ENCODE assay signal across 17 cellular contexts in the genomic region with DNA sequence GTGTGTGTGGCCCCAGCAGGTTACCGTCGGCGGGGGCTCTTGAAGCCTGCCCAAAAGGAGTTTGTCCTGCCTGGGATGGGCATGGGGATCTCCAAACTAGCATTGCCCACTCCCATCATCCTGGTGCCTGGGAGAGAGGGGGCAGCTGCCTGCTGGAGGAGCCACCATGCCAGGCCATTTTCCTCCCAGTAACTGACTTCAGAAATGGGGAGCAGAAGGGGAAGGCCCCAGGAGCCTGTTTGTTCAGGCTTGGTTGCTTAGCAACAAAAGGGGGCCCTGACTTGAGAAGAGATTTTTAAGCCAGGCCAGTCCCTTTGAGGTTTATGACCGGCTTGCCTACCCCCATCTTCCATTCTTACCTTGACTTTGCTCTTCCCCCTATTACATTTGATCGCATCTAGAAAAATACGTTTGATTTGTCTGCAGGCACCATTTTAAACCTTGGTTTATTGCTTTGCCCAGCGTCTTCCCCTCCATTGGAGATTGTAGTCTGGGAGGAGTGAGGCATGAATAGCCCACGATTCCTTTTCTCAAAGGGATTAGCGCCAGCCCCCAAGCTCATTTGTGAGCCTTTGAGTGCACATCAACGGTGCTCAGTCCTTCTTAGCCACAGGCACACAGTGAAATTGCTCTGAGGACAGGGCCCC.
DNase-seq lines count a peak whose midpoint lies in the region; ATAC-seq and TF ChIP-seq lines count a peak whose summit lies in the region.
"Had no signal": no experiment of that assay in that cellular context is flagged by ENCODE, and none has a peak within 500 bp of the region (broad histone marks: within the 10 kb centered on the region; RNA-seq: fewer than 3 reads in every experiment).

No MANE protein-coding gene starts in this region.

- H3K9me3 ChIP-seq in DND-41 (ENCODE audit: insufficient read depth, low read length, severe bottlenecking) (no peaks in the 10 kb centered on the region), HEK293 (ENCODE audit: control insufficient read depth, insufficient read depth, low read depth, low read length) (no peaks in the 10 kb centered on the region)
- no peaks in the 10 kb centered on the region for H3K9me3 ChIP-seq in CD8-positive, alpha-beta T cell (ENCODE audit: low read length)
- H3K9me3 ChIP-seq: body of pancreas had no signal

- TF ChIP-seq CTCF in DND-41 (IDR thresholded peaks at IDR 0.05; ENCODE audit: borderline replicate concordance, extremely low read depth, low read length, poor library complexity, severe bottlenecking) = no peak
- no peak for TF ChIP-seq CTCF in HEK293 (tag by site-specific recombination; IDR thresholded peaks at IDR 0.05)
- no peak for TF ChIP-seq CTCF in WTC11 (IDR thresholded peaks at IDR 0.05)
- TF ChIP-seq CTCF in CD8-positive, alpha-beta T cell (IDR thresholded peaks at IDR 0.05) = no peak

- H3K4me1 ChIP-seq in DND-41 (ENCODE audit: insufficient read depth, low read length) = peaks cover 100% of the 10 kb centered on the region
- H3K4me1 ChIP-seq in HEK293 (ENCODE audit: control insufficient read depth, insufficient read depth, low read length) = peaks cover 13% of the 10 kb centered on the region
- peaks cover 15% of the 10 kb centered on the region for H3K4me1 ChIP-seq in CD8-positive, alpha-beta T cell (ENCODE audit: insufficient read depth, low read length)

- H3K4me1 Mint-ChIP-seq in WTC11 = peaks cover 47% of the 10 kb centered on the region
- H3K4me1 Mint-ChIP-seq in stimulated activated effector memory CD8-positive, alpha-beta T cell treated with anti-CD3 and anti-CD28 coated beads, Interleukin-12 subunit alpha, Interleukin-12 subunit beta, amount 100 ng/mL, for 72 hours = peaks cover 30% of the 10 kb centered on the region
- H3K4me1 Mint-ChIP-seq in CD8-positive, alpha-beta T cell (ENCODE audit: low read depth) = peaks cover 49% of the 10 kb centered on the region

- H3K27me3 ChIP-seq in DND-41 (ENCODE audit: insufficient read depth, low read length, poor library complexity) = no peaks in the 10 kb centered on the region
- H3K27me3 ChIP-seq in CD8-positive, alpha-beta T cell (ENCODE audit: insufficient read depth, low read length) = no peaks in the 10 kb centered on the region
- H3K27me3 ChIP-seq: body of pancreas had no signal

- no peak overlapping the region for H3K27ac Mint-ChIP-seq in WTC11
- H3K27ac Mint-ChIP-seq in stimulated activated effector memory CD8-positive, alpha-beta T cell treated with anti-CD3 and anti-CD28 coated beads, Interleukin-12 subunit alpha, Interleukin-12 subunit beta, amount 100 ng/mL, for 72 hours = no peak overlapping the region
- no peak overlapping the region for H3K27ac Mint-ChIP-seq in CD8-positive, alpha-beta T cell
- H3K27ac Mint-ChIP-seq: activated CD4-positive, alpha-beta T cell treated with anti-CD3 and anti-CD28 coated beads, Interleukin-2, amount 10 ng/mL, durations not matched to agents 24 days and 14 days; activated naive CD4-positive, alpha-beta T cell treated with anti-CD3 and anti-CD28 coated beads, Interleukin-2, amount 10 ng/mL, durations not matched to agents 7 days and 5 days had no signal

- DNase-seq in DND-41 = no peak
- no peak for DNase-seq in WTC11 (ENCODE audit: low spot score)
- peak; percentile 60 for DNase-seq in mesenteric fat pad (ENCODE audit: low spot score)
- no peak for DNase-seq in stimulated activated effector memory CD8-positive, alpha-beta T cell treated with anti-CD3 and anti-CD28 coated beads, Interleukin-12 subunit alpha, Interleukin-12 subunit beta, amount 100 ng/mL, for 72 hours (ENCODE audit: low spot score in 2 of 2)
- DNase-seq in central memory CD4-positive, alpha-beta T cell = no peak
- no peak for DNase-seq in activated CD4-positive, alpha-beta T cell treated with anti-CD3 and anti-CD28 coated beads for 48 hours
- DNase-seq in CD8-positive, alpha-beta T cell = no peak
- DNase-seq: activated CD4-positive, alpha-beta T cell treated with anti-CD3 and anti-CD28 coated beads, Interleukin-2, amount 10 ng/mL, durations not matched to agents 24 days and 14 days; activated naive CD4-positive, alpha-beta T cell treated with anti-CD3 and anti-CD28 coated beads, Interleukin-2, amount 10 ng/mL, durations not matched to agents 7 days and 5 days; activated T-cell treated with anti-CD3 and anti-CD28 coated beads for 4 hours; Calu3; effector CD8-positive, alpha-beta T cell; left ventricle myocardium superior; MV-4-11; T-helper 9 cell had no signal

- no peak overlapping the region for H2AFZ ChIP-seq in DND-41 (ENCODE audit: low read depth, low read length)

- no peak overlapping the region for H3K4me3 Mint-ChIP-seq in WTC11
- H3K4me3 Mint-ChIP-seq in stimulated activated effector memory CD8-positive, alpha-beta T cell treated with anti-CD3 and anti-CD28 coated beads, Interleukin-12 subunit alpha, Interleukin-12 subunit beta, amount 100 ng/mL, for 72 hours = no peak overlapping the region
- H3K4me3 Mint-ChIP-seq in CD8-positive, alpha-beta T cell = no peak overlapping the region
- H3K4me3 Mint-ChIP-seq: activated CD4-positive, alpha-beta T cell treated with anti-CD3 and anti-CD28 coated beads, Interleukin-2, amount 10 ng/mL, durations not matched to agents 24 days and 14 days; activated naive CD4-positive, alpha-beta T cell treated with anti-CD3 and anti-CD28 coated beads, Interleukin-2, amount 10 ng/mL, durations not matched to agents 7 days and 5 days had no signal

- POLR2A ChIA-PET in HEK293 (lab: Yijun Ruan, JAX) = no interaction called here
- POLR2A ChIA-PET in WTC11 (lab: Charles Lee) = interaction anchor here (0.7 kb wide), 1 partner anchor 14 kb away, joined by 3 read pairs; no protein-coding TSS in a partner anchor
- POLR2A ChIA-PET in CD8-positive, alpha-beta T cell (lab: Charles Lee) = no interaction called here

- CTCF ChIA-PET in HEK293 (lab: Yijun Ruan, JAX) (interaction anchor here (0.6 to 1.2 kb wide), 3 partner anchors 86 to 285 kb away, joined by 3 to 4 read pairs (median 4); no protein-coding TSS in a partner anchor), WTC11 (lab: Charles Lee) (interaction anchor here (0.9 kb wide), 2 partner anchors 13 to 70 kb away, joined by 4 to 7 read pairs; no protein-coding TSS in a partner anchor)
- CTCF ChIA-PET in CD8-positive, alpha-beta T cell (lab: Charles Lee) = no interaction called here

- H3K27ac ChIP-seq in DND-41 (ENCODE audit: low read length) (peak overlapping the region; percentile 92), HEK293 (ENCODE audit: extremely low read depth, low read depth, low read length) (no peak overlapping the region)
- no peak overlapping the region for H3K27ac ChIP-seq in CD8-positive, alpha-beta T cell (ENCODE audit: low read depth, low read length)

- H3K4me3 ChIP-seq in DND-41 (ENCODE audit: low read depth in 1 of 2, low read length in 2 of 2) = no peak overlapping the region
- no peak overlapping the region for H3K4me3 ChIP-seq in HEK293 (ENCODE audit: low read depth, low read length)
- H3K4me3 ChIP-seq in CD8-positive, alpha-beta T cell (ENCODE audit: low read depth, low read length) = no peak overlapping the region
- H3K4me3 ChIP-seq: body of pancreas had no signal

- no peaks in the 10 kb centered on the region for H3K9me3 Mint-ChIP-seq in WTC11
- no peaks in the 10 kb centered on the region for H3K9me3 Mint-ChIP-seq in stimulated activated effector memory CD8-positive, alpha-beta T cell treated with anti-CD3 and anti-CD28 coated beads, Interleukin-12 subunit alpha, Interleukin-12 subunit beta, amount 100 ng/mL, for 72 hours
- H3K9me3 Mint-ChIP-seq in CD8-positive, alpha-beta T cell = no peaks in the 10 kb centered on the region
- H3K9me3 Mint-ChIP-seq: activated CD4-positive, alpha-beta T cell treated with anti-CD3 and anti-CD28 coated beads, Interleukin-2, amount 10 ng/mL, durations not matched to agents 24 days and 14 days; activated naive CD4-positive, alpha-beta T cell treated with anti-CD3 and anti-CD28 coated beads, Interleukin-2, amount 10 ng/mL, durations not matched to agents 7 days and 5 days had no signal

- H3K9ac ChIP-seq in DND-41 (ENCODE audit: low read depth, low read length) = peak overlapping the region; percentile 11

- no peaks in the 10 kb centered on the region; the same call in 1 of the 2 replicates for H4K20me1 ChIP-seq in DND-41 (ENCODE audit: insufficient read depth, low read length)

- no peaks in the 10 kb centered on the region for H3K36me3 Mint-ChIP-seq in WTC11
- H3K36me3 Mint-ChIP-seq in stimulated activated effector memory CD8-positive, alpha-beta T cell treated with anti-CD3 and anti-CD28 coated beads, Interleukin-12 subunit alpha, Interleukin-12 subunit beta, amount 100 ng/mL, for 72 hours = peaks cover 6% of the 10 kb centered on the region
- H3K36me3 Mint-ChIP-seq in CD8-positive, alpha-beta T cell = peaks cover 13% of the 10 kb centered on the region

- intact Hi-C loops in CD8-positive, alpha-beta T cell (cut with DNase I, micrococcal nuclease) = no loop called here

- no peak overlapping the region; the same call in 1 of the 2 replicates for H3K4me2 ChIP-seq in DND-41 (ENCODE audit: insufficient read depth, low read length)

- H3K79me2 ChIP-seq in DND-41 (ENCODE audit: insufficient read depth, low read length) = peaks cover 100% of the 10 kb centered on the region

- H3K27me3 Mint-ChIP-seq in WTC11 (ENCODE audit: low read depth) = no peaks in the 10 kb centered on the region
- no peaks in the 10 kb centered on the region for H3K27me3 Mint-ChIP-seq in CD8-positive, alpha-beta T cell (ENCODE audit: low read depth)
- H3K27me3 Mint-ChIP-seq: activated CD4-positive, alpha-beta T cell treated with anti-CD3 and anti-CD28 coated beads, Interleukin-2, amount 10 ng/mL, durations not matched to agents 24 days and 14 days; activated naive CD4-positive, alpha-beta T cell treated with anti-CD3 and anti-CD28 coated beads, Interleukin-2, amount 10 ng/mL, durations not matched to agents 7 days and 5 days had no signal

- peaks cover 86% of the 10 kb centered on the region for H3K36me3 ChIP-seq in DND-41 (ENCODE audit: insufficient read depth, low read length)
- no peaks in the 10 kb centered on the region for H3K36me3 ChIP-seq in HEK293 (ENCODE audit: control insufficient read depth in 2 of 2, insufficient read depth in 1 of 2, low read length in 2 of 2)
- H3K36me3 ChIP-seq in CD8-positive, alpha-beta T cell (ENCODE audit: insufficient read depth, low read length) = no peaks in the 10 kb centered on the region

- ATAC-seq in DND-41 (ENCODE audit: insufficient read depth, low read depth) (no peak), WTC11 (peak; percentile 18; the same call in 1 of the 2 replicates)
- ATAC-seq in stimulated activated effector memory CD8-positive, alpha-beta T cell treated with anti-CD3 and anti-CD28 coated beads, Interleukin-12 subunit alpha, Interleukin-12 subunit beta, amount 100 ng/mL, for 72 hours = no peak
- ATAC-seq in CD8-positive, alpha-beta T cell = no peak
- ATAC-seq: left ventricle myocardium superior had no signal
